ENCODE assay signal across 26 cellular contexts in genomic region chr2:98570356-98570755, GRCh38. TPM values are rescaled to one million over a fixed set of nuclear protein-coding genes. Genes with fewer than 3 reads are reported as not detected.
DNase-seq lines count a peak whose midpoint lies in the region; ATAC-seq lines count a peak whose summit lies in the region.
"Had no signal": no experiment of that assay in that cellular context is flagged by ENCODE, and none has a peak within 500 bp of the region (broad histone marks: within the 10 kb centered on the region; RNA-seq: fewer than 3 reads in every experiment).

No MANE protein-coding gene starts in this region.

- H3K27me3 Mint-ChIP-seq in activated T-cell treated with anti-CD3 and anti-CD28 coated beads, Interleukin-2, amount 50 U/mL, for 24 hours = no peaks in the 10 kb centered on the region
- no peaks in the 10 kb centered on the region for H3K27me3 Mint-ChIP-seq in activated T-cell treated with anti-CD3 and anti-CD28 coated beads, Interleukin-2, amount 50 U/mL, for 4 hours (ENCODE audit: low read depth)
- H3K27me3 Mint-ChIP-seq in CD4-positive, alpha-beta memory T cell = no peaks in the 10 kb centered on the region
- no peaks in the 10 kb centered on the region for H3K27me3 Mint-ChIP-seq in activated naive CD8-positive, alpha-beta T cell
- no peaks in the 10 kb centered on the region for H3K27me3 Mint-ChIP-seq in naive thymus-derived CD8-positive, alpha-beta T cell
- H3K27me3 Mint-ChIP-seq: activated CD4-positive, alpha-beta memory T cell treated with anti-CD3 and anti-CD28 coated beads for 36 hours; activated naive CD4-positive, alpha-beta T cell treated with anti-CD3 and anti-CD28 coated beads, Interleukin-2, amount 50 U/mL, for 24 hours had no signal

- H3K4me3 ChIP-seq in CD4-positive, alpha-beta memory T cell (ENCODE audit: low read length in 2 of 2) = no peak overlapping the region
- no peak overlapping the region for H3K4me3 ChIP-seq in SJCRH30
- H3K4me3 ChIP-seq: A549, HAP-1, right atrium auricular region, tibial nerve had no signal

- H3K4me1 ChIP-seq in CD4-positive, alpha-beta memory T cell (ENCODE audit: insufficient read depth, low read length) = no peaks in the 10 kb centered on the region
- no peaks in the 10 kb centered on the region for H3K4me1 ChIP-seq in SJCRH30
- H3K4me1 ChIP-seq: A549, HAP-1, right atrium auricular region, tibial nerve had no signal

- H3K27ac Mint-ChIP-seq in activated T-cell treated with anti-CD3 and anti-CD28 coated beads, Interleukin-2, amount 50 U/mL, for 24 hours = peak overlapping the region; percentile 76
- H3K27ac Mint-ChIP-seq in CD4-positive, alpha-beta memory T cell = peak overlapping the region in 5 of 7 donors; percentile 4 to 86 (median 75)
- H3K27ac Mint-ChIP-seq in activated naive CD8-positive, alpha-beta T cell = peak overlapping the region; percentile 22
- peak overlapping the region in 8 of 10 donors; percentile 25 to 91 (median 54) for H3K27ac Mint-ChIP-seq in naive thymus-derived CD8-positive, alpha-beta T cell
- H3K27ac Mint-ChIP-seq: activated naive CD4-positive, alpha-beta T cell treated with anti-CD3 and anti-CD28 coated beads, Interleukin-2, amount 50 U/mL, for 24 hours had no signal

- no peak overlapping the region for H3K4me3 Mint-ChIP-seq in activated T-cell treated with anti-CD3 and anti-CD28 coated beads, Interleukin-2, amount 50 U/mL, for 24 hours
- no peak overlapping the region for H3K4me3 Mint-ChIP-seq in activated T-cell treated with anti-CD3 and anti-CD28 coated beads, Interleukin-2, amount 50 U/mL, for 4 hours
- H3K4me3 Mint-ChIP-seq in CD4-positive, alpha-beta memory T cell = peak overlapping the region in 1 of 8 donors; percentile 41
- no peak overlapping the region for H3K4me3 Mint-ChIP-seq in activated naive CD8-positive, alpha-beta T cell
- H3K4me3 Mint-ChIP-seq in naive thymus-derived CD8-positive, alpha-beta T cell = no peak overlapping the region
- H3K4me3 Mint-ChIP-seq: activated CD4-positive, alpha-beta memory T cell treated with anti-CD3 and anti-CD28 coated beads for 36 hours; activated naive CD4-positive, alpha-beta T cell treated with anti-CD3 and anti-CD28 coated beads, Interleukin-2, amount 50 U/mL, for 24 hours had no signal

- no peaks in the 10 kb centered on the region for H3K27me3 ChIP-seq in CD4-positive, alpha-beta memory T cell (ENCODE audit: insufficient read depth, low read length)
- no peaks in the 10 kb centered on the region for H3K27me3 ChIP-seq in SJCRH30
- H3K27me3 ChIP-seq: right atrium auricular region, tibial nerve had no signal

- no peak overlapping the region for H3K27ac ChIP-seq in CD4-positive, alpha-beta memory T cell (ENCODE audit: low read depth, low read length)
- H3K27ac ChIP-seq in SJCRH30 = no peak overlapping the region
- H3K27ac ChIP-seq: A549, right atrium auricular region, tibial nerve had no signal

- no peak for DNase-seq in activated T-cell treated with anti-CD3 and anti-CD28 coated beads, Interleukin-2, amount 50 U/mL, for 24 hours
- DNase-seq in activated T-cell treated with anti-CD3 and anti-CD28 coated beads, Interleukin-2, amount 50 U/mL, for 4 hours = no peak
- DNase-seq in CD4-positive, alpha-beta memory T cell = no peak
- DNase-seq in naive thymus-derived CD8-positive, alpha-beta T cell = no peak
- DNase-seq in SJCRH30 = no peak
- no peak for DNase-seq in DMS53 treated with DMSO at 0.1 percent for 48 hours (lab: John Stamatoyannopoulos, UW; ENCODE audit: unreplicated experiment)
- no peak for DNase-seq in anterior cingulate cortex (lab: John Stamatoyannopoulos, UW)
- DNase-seq: activated CD4-positive, alpha-beta memory T cell treated with anti-CD3 and anti-CD28 coated beads for 36 hours; cortex of kidney; DMS53; erythroblast; Karpas-422; mammary epithelial cell; NCI-H1417 treated with DMSO at 0.1 percent for 48 hours; NCI-H2081; NCI-H2227 treated with DMSO at 0.1 percent for 48 hours; NCI-H526; SK-N-SH; stimulated activated CD8-positive, alpha-beta memory T cell treated with anti-CD3 and anti-CD28 coated beads, Interleukin-4, amount 100 ng/mL, for 48 hours had no signal

- H3K36me3 ChIP-seq in CD4-positive, alpha-beta memory T cell (ENCODE audit: insufficient read depth, low read length) = peaks cover 94% of the 10 kb centered on the region
- 0 out of 2 replicates have a peak, but pooled peaks cover 5% of the 10 kb centered on the region for H3K36me3 ChIP-seq in SJCRH30

- intact Hi-C loops in CD4-positive, alpha-beta memory T cell (cut with micrococcal nuclease) = no loop called here

- no peaks in the 10 kb centered on the region for H3K9me3 Mint-ChIP-seq in activated T-cell treated with anti-CD3 and anti-CD28 coated beads, Interleukin-2, amount 50 U/mL, for 24 hours
- H3K9me3 Mint-ChIP-seq in activated T-cell treated with anti-CD3 and anti-CD28 coated beads, Interleukin-2, amount 50 U/mL, for 4 hours = no peaks in the 10 kb centered on the region
- peaks cover 0 to 2% (median 0%) of the 10 kb centered on the region in 8 donors for H3K9me3 Mint-ChIP-seq in CD4-positive, alpha-beta memory T cell
- no peaks in the 10 kb centered on the region for H3K9me3 Mint-ChIP-seq in activated naive CD8-positive, alpha-beta T cell (ENCODE audit: low read depth)
- H3K9me3 Mint-ChIP-seq in naive thymus-derived CD8-positive, alpha-beta T cell = no peaks in the 10 kb centered on the region
- H3K9me3 Mint-ChIP-seq: activated CD4-positive, alpha-beta memory T cell treated with anti-CD3 and anti-CD28 coated beads for 36 hours; activated naive CD4-positive, alpha-beta T cell treated with anti-CD3 and anti-CD28 coated beads, Interleukin-2, amount 50 U/mL, for 24 hours had no signal

- no peak for ATAC-seq in activated T-cell treated with anti-CD3 and anti-CD28 coated beads, Interleukin-2, amount 50 U/mL, for 4 hours
- no peak for ATAC-seq in naive thymus-derived CD8-positive, alpha-beta T cell
- ATAC-seq: A549, HepG2 had no signal

- CTCF ChIA-PET in CD4-positive, alpha-beta memory T cell (lab: Charles Lee; ENCODE audit: partially characterized antibody) = interaction anchor here (1.2 to 3.5 kb wide), 3 partner anchors 11 to 39 kb away, joined by 3 to 11 read pairs (median 3); no protein-coding TSS in a partner anchor

- no peaks in the 10 kb centered on the region for H3K4me1 Mint-ChIP-seq in activated T-cell treated with anti-CD3 and anti-CD28 coated beads, Interleukin-2, amount 50 U/mL, for 24 hours (ENCODE audit: low read depth)
- H3K4me1 Mint-ChIP-seq in activated T-cell treated with anti-CD3 and anti-CD28 coated beads, Interleukin-2, amount 50 U/mL, for 4 hours (ENCODE audit: low read depth) = no peaks in the 10 kb centered on the region
- peaks cover 0 to 9% (median 4%) of the 10 kb centered on the region in 4 donors for H3K4me1 Mint-ChIP-seq in CD4-positive, alpha-beta memory T cell
- no peaks in the 10 kb centered on the region for H3K4me1 Mint-ChIP-seq in activated naive CD8-positive, alpha-beta T cell (ENCODE audit: low read depth)
- peaks cover 0 to 16% (median 9%) of the 10 kb centered on the region in 4 donors for H3K4me1 Mint-ChIP-seq in naive thymus-derived CD8-positive, alpha-beta T cell
- H3K4me1 Mint-ChIP-seq: activated naive CD4-positive, alpha-beta T cell treated with anti-CD3 and anti-CD28 coated beads, Interleukin-2, amount 50 U/mL, for 24 hours had no signal

- H3K9me3 ChIP-seq in CD4-positive, alpha-beta memory T cell (ENCODE audit: control insufficient read depth in 1 of 2, low read length in 2 of 2) = no peaks in the 10 kb centered on the region
- H3K9me3 ChIP-seq in SJCRH30 (replicated peaks) = no peaks in the 10 kb centered on the region
- H3K9me3 ChIP-seq: A549, HAP-1, right atrium auricular region, SK-N-SH, tibial nerve had no signal

- H3K36me3 Mint-ChIP-seq in activated T-cell treated with anti-CD3 and anti-CD28 coated beads, Interleukin-2, amount 50 U/mL, for 24 hours (ENCODE audit: low read depth) = peaks cover 91% of the 10 kb centered on the region
- H3K36me3 Mint-ChIP-seq in activated T-cell treated with anti-CD3 and anti-CD28 coated beads, Interleukin-2, amount 50 U/mL, for 4 hours (ENCODE audit: insufficient read depth) = peaks cover 42% of the 10 kb centered on the region
- H3K36me3 Mint-ChIP-seq in CD4-positive, alpha-beta memory T cell = peaks cover 54 to 86% of the 10 kb centered on the region in 2 donors
- no peaks in the 10 kb centered on the region for H3K36me3 Mint-ChIP-seq in activated naive CD8-positive, alpha-beta T cell
- peaks cover 0 to 87% (median 21%) of the 10 kb centered on the region in 3 donors for H3K36me3 Mint-ChIP-seq in naive thymus-derived CD8-positive, alpha-beta T cell

- POLR2A ChIA-PET in CD4-positive, alpha-beta memory T cell (lab: Charles Lee; ENCODE audit: partially characterized antibody) = no interaction called here
- POLR2A ChIA-PET in naive thymus-derived CD8-positive, alpha-beta T cell (lab: Charles Lee) = no interaction called here

RNA-seq across cellular contexts. Expression of gene COA5, which starts 38.0 kb away (rescaled TPM):
- total RNA-seq in activated T-cell treated with anti-CD3 and anti-CD28 coated beads, Interleukin-2, amount 50 U/mL, for 4 hours = 10 to 100 TPM; 14.5 to 17.6 (median 15.9) TPM
- 10 to 100 TPM; 51.3 to 52.4 TPM for total RNA-seq in CD4-positive, alpha-beta memory T cell
- 10 to 100 TPM; 32.4 to 40.8 TPM for polyA plus RNA-seq in CD4-positive, alpha-beta memory T cell
- total RNA-seq in naive thymus-derived CD8-positive, alpha-beta T cell = 10 to 100 TPM; 44.9 to 48.6 TPM
- polyA plus RNA-seq in naive thymus-derived CD8-positive, alpha-beta T cell = 10 to 100 TPM; 29.8 to 43.8 (median 42.4) TPM
- total RNA-seq in SJCRH30 (2014; rRNA removed; shearing (Covaris generic)) = 33.4 and 37.6 TPM in 2 replicates

RNA-seq across cellular contexts. Expression of gene UNC50, which starts 38.0 kb away (rescaled TPM):
- total RNA-seq in activated T-cell treated with anti-CD3 and anti-CD28 coated beads, Interleukin-2, amount 50 U/mL, for 4 hours = 10 to 100 TPM; 30.2 to 39.1 (median 35.9) TPM
- total RNA-seq in CD4-positive, alpha-beta memory T cell = 10 to 100 TPM; 43.5 to 47.2 TPM
- 10 to 100 TPM; 41.8 to 48.8 TPM for polyA plus RNA-seq in CD4-positive, alpha-beta memory T cell
- 10 to 100 TPM; 41.3 to 45.1 TPM for total RNA-seq in naive thymus-derived CD8-positive, alpha-beta T cell
- 10 to 100 TPM; 32.1 to 41.7 (median 36.3) TPM for polyA plus RNA-seq in naive thymus-derived CD8-positive, alpha-beta T cell
- 48.5 and 50.7 TPM in 2 replicates for total RNA-seq in SJCRH30 (2014; rRNA removed; shearing (Covaris generic))

Comparison
In these comparisons a context has a peak if more than half of its experiments do, and no peak if none do; other contexts are left out.
1. H3K27ac Mint-ChIP-seq: peak in every context shown above with its lines; median percentile 76 in activated T-cell treated with anti-CD3 and anti-CD28 coated beads, Interleukin-2, amount 50 U/mL, for 24 hours; 75 in CD4-positive, alpha-beta memory T cell; 54 in naive thymus-derived CD8-positive, alpha-beta T cell; 22 in activated naive CD8-positive, alpha-beta T cell.